ENCODE assay signal across 1 cellular context in the genomic region with DNA sequence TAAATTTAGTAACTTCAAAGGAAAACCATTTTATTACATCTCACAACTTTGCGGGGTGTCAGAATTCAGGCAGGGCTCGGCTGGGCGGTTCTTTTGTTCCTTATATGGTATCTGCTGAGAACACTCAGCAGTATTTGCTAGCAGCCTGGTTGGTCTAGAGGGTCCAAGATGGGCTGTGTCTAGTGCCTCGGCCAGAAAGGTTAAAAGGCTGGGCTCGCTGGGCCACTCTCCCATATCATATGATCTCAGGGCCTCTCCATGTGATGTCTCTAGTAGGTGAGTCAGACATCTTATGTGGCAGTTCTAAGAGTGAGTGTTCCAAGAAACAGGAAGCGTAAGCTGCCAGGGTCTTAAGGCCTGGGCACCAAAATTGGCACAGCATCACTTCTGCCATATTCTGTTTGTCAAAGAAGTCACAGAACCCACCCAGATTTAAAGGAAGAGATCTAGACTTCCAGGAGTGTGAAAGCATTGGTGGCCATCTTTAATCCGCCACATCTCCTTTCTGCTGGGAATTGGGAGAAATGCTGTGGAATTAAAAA.
TF ChIP-seq lines count a peak whose summit lies in the region.

No MANE protein-coding gene starts in this region.

TF ChIP-seq in K562, 482 proteins besides CTCF, POLR2A, EP300 and RAD21 (continued from another document and continues in another):
- TF ChIP-seq, protein P1, sequence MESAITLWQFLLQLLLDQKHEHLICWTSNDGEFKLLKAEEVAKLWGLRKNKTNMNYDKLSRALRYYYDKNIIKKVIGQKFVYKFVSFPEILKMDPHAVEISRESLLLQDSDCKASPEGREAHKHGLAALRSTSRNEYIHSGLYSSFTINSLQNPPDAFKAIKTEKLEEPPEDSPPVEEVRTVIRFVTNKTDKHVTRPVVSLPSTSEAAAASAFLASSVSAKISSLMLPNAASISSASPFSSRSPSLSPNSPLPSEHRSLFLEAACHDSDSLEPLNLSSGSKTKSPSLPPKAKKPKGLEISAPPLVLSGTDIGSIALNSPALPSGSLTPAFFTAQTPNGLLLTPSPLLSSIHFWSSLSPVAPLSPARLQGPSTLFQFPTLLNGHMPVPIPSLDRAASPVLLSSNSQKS (CRISPR knock-in tag; IDR thresholded peaks at IDR 0.05), result no peak
- TF ChIP-seq KLF10 (CRISPR knock-in tag; IDR thresholded peaks at IDR 0.05), result no peak
- TF ChIP-seq ELF4 (CRISPR knock-in tag; IDR thresholded peaks at IDR 0.05), result no peak
- TF ChIP-seq ETV1 (tag; conservative IDR thresholded peaks at IDR 0.05; ENCODE audit: low read depth), result peak; percentile 48
- no peak for TF ChIP-seq FIP1L1 (IDR thresholded peaks at IDR 0.05; ENCODE audit: low read depth, low read length, poor library complexity, severe bottlenecking)
- TF ChIP-seq NRF1 (conservative IDR thresholded peaks at IDR 0.05 in 1 of 2, IDR thresholded peaks at IDR 0.05 in 1 of 2), result no peak
- no peak for TF ChIP-seq DACH1 (IDR thresholded peaks at IDR 0.05; ENCODE audit: partially characterized antibody)
- no peak for TF ChIP-seq CCNT2 (IDR thresholded peaks at IDR 0.05; ENCODE audit: borderline replicate concordance, extremely low read depth, insufficient read length, low read depth, low read length)
- TF ChIP-seq POLR2AphosphoS5 (IDR thresholded peaks at IDR 0.05; ENCODE audit: control insufficient read depth, insufficient read depth, low read depth, low read length), result no peak
- no peak for TF ChIP-seq BDP1 (IDR thresholded peaks at IDR 0.05; ENCODE audit: insufficient read depth, insufficient read length)
- peak; percentile 66 for TF ChIP-seq C11orf30 (IDR thresholded peaks at IDR 0.05; ENCODE audit: low read depth)
- TF ChIP-seq MAFG (tag; conservative IDR thresholded peaks at IDR 0.05), result peak; percentile 50; the same call in 1 of the 2 replicates
- peak; percentile 29; the same call in 1 of the 2 replicates for TF ChIP-seq EHMT2 (IDR thresholded peaks at IDR 0.05)
- peak in 1 of 2 experiments; percentile 88; a peak in 2 of 4 replicates for TF ChIP-seq SRF (CRISPR knock-in tag; IDR thresholded peaks at IDR 0.05)
- TF ChIP-seq, protein P2, sequence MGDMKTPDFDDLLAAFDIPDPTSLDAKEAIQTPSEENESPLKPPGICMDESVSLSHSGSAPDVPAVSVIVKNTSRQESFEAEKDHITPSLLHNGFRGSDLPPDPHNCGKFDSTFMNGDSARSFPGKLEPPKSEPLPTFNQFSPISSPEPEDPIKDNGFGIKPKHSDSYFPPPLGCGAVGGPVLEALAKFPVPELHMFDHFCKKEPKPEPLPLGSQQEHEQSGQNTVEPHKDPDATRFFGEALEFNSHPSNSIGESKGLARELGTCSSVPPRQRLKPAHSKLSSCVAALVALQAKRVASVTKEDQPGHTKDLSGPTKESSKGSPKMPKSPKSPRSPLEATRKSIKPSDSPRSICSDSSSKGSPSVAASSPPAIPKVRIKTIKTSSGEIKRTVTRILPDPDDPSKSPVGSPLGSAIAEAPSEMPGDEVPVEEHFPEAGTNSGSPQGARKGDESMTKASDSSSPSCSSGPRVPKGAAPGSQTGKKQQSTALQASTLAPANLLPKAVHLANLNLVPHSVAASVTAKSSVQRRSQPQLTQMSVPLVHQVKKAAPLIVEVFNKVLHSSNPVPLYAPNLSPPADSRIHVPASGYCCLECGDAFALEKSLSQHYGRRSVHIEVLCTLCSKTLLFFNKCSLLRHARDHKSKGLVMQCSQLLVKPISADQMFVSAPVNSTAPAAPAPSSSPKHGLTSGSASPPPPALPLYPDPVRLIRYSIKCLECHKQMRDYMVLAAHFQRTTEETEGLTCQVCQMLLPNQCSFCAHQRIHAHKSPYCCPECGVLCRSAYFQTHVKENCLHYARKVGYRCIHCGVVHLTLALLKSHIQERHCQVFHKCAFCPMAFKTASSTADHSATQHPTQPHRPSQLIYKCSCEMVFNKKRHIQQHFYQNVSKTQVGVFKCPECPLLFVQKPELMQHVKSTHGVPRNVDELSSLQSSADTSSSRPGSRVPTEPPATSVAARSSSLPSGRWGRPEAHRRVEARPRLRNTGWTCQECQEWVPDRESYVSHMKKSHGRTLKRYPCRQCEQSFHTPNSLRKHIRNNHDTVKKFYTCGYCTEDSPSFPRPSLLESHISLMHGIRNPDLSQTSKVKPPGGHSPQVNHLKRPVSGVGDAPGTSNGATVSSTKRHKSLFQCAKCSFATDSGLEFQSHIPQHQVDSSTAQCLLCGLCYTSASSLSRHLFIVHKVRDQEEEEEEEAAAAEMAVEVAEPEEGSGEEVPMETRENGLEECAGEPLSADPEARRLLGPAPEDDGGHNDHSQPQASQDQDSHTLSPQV (IDR thresholded peaks at IDR 0.05), result peak; percentile 82
- no peak for TF ChIP-seq PTBP1 (IDR thresholded peaks at IDR 0.05; ENCODE audit: low read depth, low read length)
- TF ChIP-seq HOXB6 (CRISPR knock-in tag; IDR thresholded peaks at IDR 0.05; ENCODE audit: borderline replicate concordance), result no peak
- peak; percentile 57 for TF ChIP-seq SMARCE1 (IDR thresholded peaks at IDR 0.05)
- peak; percentile 23; the same call in 1 of the 2 replicates for TF ChIP-seq NFE2 (IDR thresholded peaks at IDR 0.05; ENCODE audit: low read depth)
- TF ChIP-seq, protein P3, sequence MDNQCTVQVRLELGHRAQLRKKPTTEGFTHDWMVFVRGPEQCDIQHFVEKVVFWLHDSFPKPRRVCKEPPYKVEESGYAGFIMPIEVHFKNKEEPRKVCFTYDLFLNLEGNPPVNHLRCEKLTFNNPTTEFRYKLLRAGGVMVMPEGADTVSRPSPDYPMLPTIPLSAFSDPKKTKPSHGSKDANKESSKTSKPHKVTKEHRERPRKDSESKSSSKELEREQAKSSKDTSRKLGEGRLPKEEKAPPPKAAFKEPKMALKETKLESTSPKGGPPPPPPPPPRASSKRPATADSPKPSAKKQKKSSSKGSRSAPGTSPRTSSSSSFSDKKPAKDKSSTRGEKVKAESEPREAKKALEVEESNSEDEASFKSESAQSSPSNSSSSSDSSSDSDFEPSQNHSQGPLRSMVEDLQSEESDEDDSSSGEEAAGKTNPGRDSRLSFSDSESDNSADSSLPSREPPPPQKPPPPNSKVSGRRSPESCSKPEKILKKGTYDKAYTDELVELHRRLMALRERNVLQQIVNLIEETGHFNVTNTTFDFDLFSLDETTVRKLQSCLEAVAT (IDR thresholded peaks at IDR 0.05), result no peak
- TF ChIP-seq, protein P4, sequence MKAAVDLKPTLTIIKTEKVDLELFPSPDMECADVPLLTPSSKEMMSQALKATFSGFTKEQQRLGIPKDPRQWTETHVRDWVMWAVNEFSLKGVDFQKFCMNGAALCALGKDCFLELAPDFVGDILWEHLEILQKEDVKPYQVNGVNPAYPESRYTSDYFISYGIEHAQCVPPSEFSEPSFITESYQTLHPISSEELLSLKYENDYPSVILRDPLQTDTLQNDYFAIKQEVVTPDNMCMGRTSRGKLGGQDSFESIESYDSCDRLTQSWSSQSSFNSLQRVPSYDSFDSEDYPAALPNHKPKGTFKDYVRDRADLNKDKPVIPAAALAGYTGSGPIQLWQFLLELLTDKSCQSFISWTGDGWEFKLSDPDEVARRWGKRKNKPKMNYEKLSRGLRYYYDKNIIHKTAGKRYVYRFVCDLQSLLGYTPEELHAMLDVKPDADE (conservative IDR thresholded peaks at IDR 0.05; ENCODE audit: control insufficient read depth, low read depth, low read length), result no peak
- TF ChIP-seq SPI1 (IDR thresholded peaks at IDR 0.05; ENCODE audit: borderline replicate concordance, low read depth, low read length), result no peak
- TF ChIP-seq PHF8 (IDR thresholded peaks at IDR 0.05; ENCODE audit: borderline replicate concordance, low read length), result no peak
- TF ChIP-seq, protein P5, sequence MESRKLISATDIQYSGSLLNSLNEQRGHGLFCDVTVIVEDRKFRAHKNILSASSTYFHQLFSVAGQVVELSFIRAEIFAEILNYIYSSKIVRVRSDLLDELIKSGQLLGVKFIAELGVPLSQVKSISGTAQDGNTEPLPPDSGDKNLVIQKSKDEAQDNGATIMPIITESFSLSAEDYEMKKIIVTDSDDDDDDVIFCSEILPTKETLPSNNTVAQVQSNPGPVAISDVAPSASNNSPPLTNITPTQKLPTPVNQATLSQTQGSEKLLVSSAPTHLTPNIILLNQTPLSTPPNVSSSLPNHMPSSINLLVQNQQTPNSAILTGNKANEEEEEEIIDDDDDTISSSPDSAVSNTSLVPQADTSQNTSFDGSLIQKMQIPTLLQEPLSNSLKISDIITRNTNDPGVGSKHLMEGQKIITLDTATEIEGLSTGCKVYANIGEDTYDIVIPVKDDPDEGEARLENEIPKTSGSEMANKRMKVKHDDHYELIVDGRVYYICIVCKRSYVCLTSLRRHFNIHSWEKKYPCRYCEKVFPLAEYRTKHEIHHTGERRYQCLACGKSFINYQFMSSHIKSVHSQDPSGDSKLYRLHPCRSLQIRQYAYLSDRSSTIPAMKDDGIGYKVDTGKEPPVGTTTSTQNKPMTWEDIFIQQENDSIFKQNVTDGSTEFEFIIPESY (CRISPR knock-in tag; IDR thresholded peaks at IDR 0.05), result 0 out of 2 replicates have a peak, but pooled peaks have one; percentile 47
- TF ChIP-seq CEBPG (CRISPR knock-in tag; IDR thresholded peaks at IDR 0.05), result no peak
- TF ChIP-seq CEBPG (tag; conservative IDR thresholded peaks at IDR 0.05 in 1 of 2, IDR thresholded peaks at IDR 0.05 in 1 of 2), result no peak
- TF ChIP-seq HEY1 (CRISPR knock-in tag; IDR thresholded peaks at IDR 0.05; ENCODE audit: borderline replicate concordance), result no peak
- no peak for TF ChIP-seq SMARCB1 (IDR thresholded peaks at IDR 0.05; ENCODE audit: insufficient read length, low read depth)
- TF ChIP-seq, protein P6, sequence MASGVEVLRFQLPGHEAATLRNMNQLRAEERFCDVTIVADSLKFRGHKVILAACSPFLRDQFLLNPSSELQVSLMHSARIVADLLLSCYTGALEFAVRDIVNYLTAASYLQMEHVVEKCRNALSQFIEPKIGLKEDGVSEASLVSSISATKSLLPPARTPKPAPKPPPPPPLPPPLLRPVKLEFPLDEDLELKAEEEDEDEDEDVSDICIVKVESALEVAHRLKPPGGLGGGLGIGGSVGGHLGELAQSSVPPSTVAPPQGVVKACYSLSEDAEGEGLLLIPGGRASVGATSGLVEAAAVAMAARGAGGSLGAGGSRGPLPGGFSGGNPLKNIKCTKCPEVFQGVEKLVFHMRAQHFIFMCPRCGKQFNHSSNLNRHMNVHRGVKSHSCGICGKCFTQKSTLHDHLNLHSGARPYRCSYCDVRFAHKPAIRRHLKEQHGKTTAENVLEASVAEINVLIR (CRISPR knock-in tag; IDR thresholded peaks at IDR 0.05), result no peak
- no peak for TF ChIP-seq HDAC3 (IDR thresholded peaks at IDR 0.05; ENCODE audit: borderline replicate concordance, partially characterized antibody)
- peak; percentile 59; the same call in 1 of the 2 replicates for TF ChIP-seq GATA2 (CRISPR knock-in tag; IDR thresholded peaks at IDR 0.05)
- peak; percentile 76 for TF ChIP-seq DMBX1 (CRISPR knock-in tag; IDR thresholded peaks at IDR 0.05; ENCODE audit: borderline replicate concordance)
- no peak for TF ChIP-seq MYBL2 (IDR thresholded peaks at IDR 0.05; ENCODE audit: low read depth)
- TF ChIP-seq MYBL2 (CRISPR knock-in tag; IDR thresholded peaks at IDR 0.05; ENCODE audit: borderline replicate concordance), result no peak
- TF ChIP-seq, protein P7, sequence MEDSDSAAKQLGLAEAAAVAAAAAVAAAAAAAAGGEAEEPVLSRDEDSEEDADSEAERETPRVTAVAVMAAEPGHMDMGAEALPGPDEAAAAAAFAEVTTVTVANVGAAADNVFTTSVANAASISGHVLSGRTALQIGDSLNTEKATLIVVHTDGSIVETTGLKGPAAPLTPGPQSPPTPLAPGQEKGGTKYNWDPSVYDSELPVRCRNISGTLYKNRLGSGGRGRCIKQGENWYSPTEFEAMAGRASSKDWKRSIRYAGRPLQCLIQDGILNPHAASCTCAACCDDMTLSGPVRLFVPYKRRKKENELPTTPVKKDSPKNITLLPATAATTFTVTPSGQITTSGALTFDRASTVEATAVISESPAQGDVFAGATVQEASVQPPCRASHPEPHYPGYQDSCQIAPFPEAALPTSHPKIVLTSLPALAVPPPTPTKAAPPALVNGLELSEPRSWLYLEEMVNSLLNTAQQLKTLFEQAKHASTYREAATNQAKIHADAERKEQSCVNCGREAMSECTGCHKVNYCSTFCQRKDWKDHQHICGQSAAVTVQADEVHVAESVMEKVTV (CRISPR knock-in tag; IDR thresholded peaks at IDR 0.05), result no peak
- TF ChIP-seq, protein P8, sequence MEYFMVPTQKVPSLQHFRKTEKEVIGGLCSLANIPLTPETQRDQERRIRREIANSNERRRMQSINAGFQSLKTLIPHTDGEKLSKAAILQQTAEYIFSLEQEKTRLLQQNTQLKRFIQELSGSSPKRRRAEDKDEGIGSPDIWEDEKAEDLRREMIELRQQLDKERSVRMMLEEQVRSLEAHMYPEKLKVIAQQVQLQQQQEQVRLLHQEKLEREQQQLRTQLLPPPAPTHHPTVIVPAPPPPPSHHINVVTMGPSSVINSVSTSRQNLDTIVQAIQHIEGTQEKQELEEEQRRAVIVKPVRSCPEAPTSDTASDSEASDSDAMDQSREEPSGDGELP (CRISPR knock-in tag; IDR thresholded peaks at IDR 0.05; ENCODE audit: borderline replicate concordance), result no peak
- TF ChIP-seq MCM5 (IDR thresholded peaks at IDR 0.05; ENCODE audit: low read depth), result no peak
- no peak for TF ChIP-seq ZNF140 (CRISPR knock-in tag; IDR thresholded peaks at IDR 0.05)
- no peak for TF ChIP-seq CBX5 (IDR thresholded peaks at IDR 0.05; ENCODE audit: borderline replicate concordance, low read depth)
- TF ChIP-seq ZNF589 (CRISPR knock-in tag; IDR thresholded peaks at IDR 0.05; ENCODE audit: low read depth), result peak; percentile 89
- TF ChIP-seq ZNF124 (CRISPR knock-in tag; IDR thresholded peaks at IDR 0.05), result no peak
- no peak for TF ChIP-seq SREBF1 (IDR thresholded peaks at IDR 0.05; ENCODE audit: borderline replicate concordance, low read depth, low read length)
- no peak for TF ChIP-seq ZNF311 (CRISPR knock-in tag; IDR thresholded peaks at IDR 0.05)
- no peak for TF ChIP-seq RFX1 (IDR thresholded peaks at IDR 0.05)
- TF ChIP-seq, protein P9, sequence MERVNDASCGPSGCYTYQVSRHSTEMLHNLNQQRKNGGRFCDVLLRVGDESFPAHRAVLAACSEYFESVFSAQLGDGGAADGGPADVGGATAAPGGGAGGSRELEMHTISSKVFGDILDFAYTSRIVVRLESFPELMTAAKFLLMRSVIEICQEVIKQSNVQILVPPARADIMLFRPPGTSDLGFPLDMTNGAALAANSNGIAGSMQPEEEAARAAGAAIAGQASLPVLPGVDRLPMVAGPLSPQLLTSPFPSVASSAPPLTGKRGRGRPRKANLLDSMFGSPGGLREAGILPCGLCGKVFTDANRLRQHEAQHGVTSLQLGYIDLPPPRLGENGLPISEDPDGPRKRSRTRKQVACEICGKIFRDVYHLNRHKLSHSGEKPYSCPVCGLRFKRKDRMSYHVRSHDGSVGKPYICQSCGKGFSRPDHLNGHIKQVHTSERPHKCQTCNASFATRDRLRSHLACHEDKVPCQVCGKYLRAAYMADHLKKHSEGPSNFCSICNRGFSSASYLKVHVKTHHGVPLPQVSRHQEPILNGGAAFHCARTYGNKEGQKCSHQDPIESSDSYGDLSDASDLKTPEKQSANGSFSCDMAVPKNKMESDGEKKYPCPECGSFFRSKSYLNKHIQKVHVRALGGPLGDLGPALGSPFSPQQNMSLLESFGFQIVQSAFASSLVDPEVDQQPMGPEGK (CRISPR knock-in tag; IDR thresholded peaks at IDR 0.05; ENCODE audit: borderline replicate concordance), result no peak
- TF ChIP-seq ZNF24 (IDR thresholded peaks at IDR 0.05), result no peak
- TF ChIP-seq BMI1 (IDR thresholded peaks at IDR 0.05; ENCODE audit: low read length), result no peak
- TF ChIP-seq SETDB1 (IDR thresholded peaks at IDR 0.05; ENCODE audit: low read length), result no peak
